Comparison of ENCODE assay signal across 4 cellular contexts in the genomic region with DNA sequence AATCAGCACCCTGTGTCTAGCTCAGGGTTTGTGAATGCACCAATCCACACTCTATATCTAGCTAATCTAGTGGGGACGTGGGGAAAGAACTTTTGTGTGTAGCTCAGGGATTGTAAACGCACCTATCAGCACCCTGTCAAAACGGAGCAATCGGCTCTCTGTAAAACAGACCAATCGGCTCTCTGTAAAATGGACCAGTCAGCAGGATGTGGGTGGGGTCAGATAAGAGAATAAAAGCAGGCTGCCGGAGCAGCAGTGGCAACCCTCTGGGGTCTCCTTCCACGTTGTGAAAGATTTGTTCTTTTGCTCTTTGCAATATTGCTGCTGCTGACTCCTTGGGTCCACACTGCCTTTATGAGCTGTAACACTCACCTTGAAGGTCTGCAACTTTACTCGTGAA. TPM values are rescaled to one million over a fixed set of nuclear protein-coding genes. Genes with fewer than 3 reads are reported as not detected.
"Had no signal": no experiment of that assay in that cellular context is flagged by ENCODE, and none has a peak within 500 bp of the region (broad histone marks: within the 10 kb centered on the region; RNA-seq: fewer than 3 reads in every experiment).

No MANE protein-coding gene starts in this region.

RNA-seq across cellular contexts. Expression of a gene that starts 33.2 kb away (rescaled TPM):
- total RNA-seq: naive thymus-derived CD4-positive, alpha-beta T cell; naive thymus-derived CD8-positive, alpha-beta T cell; natural killer cell; natural killer cell treated with Interleukin-12 subunit alpha and Interleukin-12 subunit beta and Interleukin-15 and Interleukin-18, amount 100 ng/mL, for 72 hours had no signal
- polyA plus RNA-seq: naive thymus-derived CD4-positive, alpha-beta T cell; naive thymus-derived CD8-positive, alpha-beta T cell had no signal
